Comparison of ENCODE assay signal across 8 cellular contexts in genomic region chr16:4693296-4693955, GRCh38. TPM values are rescaled to one million over a fixed set of nuclear protein-coding genes. Genes with fewer than 3 reads are reported as not detected.
DNase-seq lines count a peak whose midpoint lies in the region; ATAC-seq and TF ChIP-seq lines count a peak whose summit lies in the region.

NUDT16L1 (plus strand) TSS chr16:4693562; CDS start chr16:4693727, 165 bp downstream.

- peak within 1 kb of the TSS; percentile 90 to 99 for H3K4me3 ChIP-seq in prostate gland

- no peaks in the 10 kb centered on the region for H3K27me3 ChIP-seq in prostate gland (replicated peaks; ENCODE audit: insufficient read depth)

- under 1% methylated on average over 66 of the region's 91 CpGs for WGBS in prostate gland

- TF ChIP-seq POLR2A in prostate gland (IDR thresholded peaks at IDR 0.05) = peak; percentile 67

- peaks cover 0 to 4% of the 10 kb centered on the region in 2 donors for H3K36me3 ChIP-seq in prostate gland

- H3K4me1 ChIP-seq in prostate gland (replicated peaks) = peaks cover 13% of the 10 kb centered on the region

- TF ChIP-seq CTCF in prostate gland (IDR thresholded peaks at IDR 0.05) = peak in 2 of 4 experiments; percentile 73 to 74

- H3K27ac ChIP-seq in angular gyrus (ENCODE audit: low read depth, low read length) = peak within 1 kb of the TSS; percentile 93
- H3K27ac ChIP-seq in prostate gland = peak within 1 kb of the TSS; percentile 82 to 89

- intact Hi-C loops in left ventricle myocardium superior (cut with micrococcal nuclease) (no loop called here), prostate gland (cut with DNase I) (loop anchor here (5.0 kb wide), 2 partner anchors 81 to 264 kb away; partner anchors contain the start of genes SEC14L5 and UBALD1)

- ATAC-seq in GM18502 (IDR thresholded peaks at IDR 0.05; ENCODE audit: poor library complexity, unreplicated experiment) = peak; percentile 96
- ATAC-seq in HG02943 (IDR thresholded peaks at IDR 0.05; ENCODE audit: low read depth, unreplicated experiment) = peak; percentile 94
- ATAC-seq in left ventricle myocardium superior = peak; percentile 89

- DNase-seq in NCI-H187 treated with DMSO at 0.1 percent for 48 hours (lab: John Stamatoyannopoulos, UW) (peak; percentile 16), T-helper 2 cell (peak; percentile 95 to 98 (median 95)), left ventricle myocardium superior (peak; percentile 99), prostate gland (ENCODE audit: low spot score) (peak; percentile 96), ureter (ENCODE audit: low spot score) (peak; percentile 96)

- no peaks in the 10 kb centered on the region for H3K9me3 ChIP-seq in prostate gland

RNA-seq across cellular contexts. Expression of gene NUDT16L1, which starts in this region (rescaled TPM):
- total RNA-seq in left ventricle myocardium superior = 51.7 TPM
- 10 to 100 TPM; 57.4 to 75.3 TPM for total RNA-seq in prostate gland
- total RNA-seq in ureter = 33.1 TPM

Comparison
In these comparisons a context has a peak if more than half of its experiments do, and no peak if none do; other contexts are left out.
1. Peak in every context shown above with its lines: DNase-seq, ATAC-seq, H3K4me3 ChIP-seq and H3K27ac ChIP-seq.
2. DNase-seq: peak in every context shown above with its lines; median percentile 99 in left ventricle myocardium superior; 96 in prostate gland; 96 in ureter; 95 in T-helper 2 cell; 16 in NCI-H187 treated with DMSO at 0.1 percent for 48 hours.